ENCODE assay signal across 8 cellular contexts in genomic region chr1:46718727-46719622, GRCh38. TPM values are rescaled to one million over a fixed set of nuclear protein-coding genes. Genes with fewer than 3 reads are reported as not detected.
DNase-seq lines count a peak whose midpoint lies in the region; ATAC-seq and TF ChIP-seq lines count a peak whose summit lies in the region.

EFCAB14 (minus strand) TSS chr1:46719114; CDS start chr1:46718087, 1,027 bp downstream.

- ATAC-seq in HG03439 (IDR thresholded peaks at IDR 0.05; ENCODE audit: unreplicated experiment), result peak; percentile 98
- peak; percentile 99 for ATAC-seq in activated CD4-positive, alpha-beta T cell treated with anti-CD3 and anti-CD28 coated beads for 36 hours

- TF ChIP-seq CTCF in choroid plexus epithelial cell (conservative IDR thresholded peaks at IDR 0.05; ENCODE audit: low read depth, low read length) (no peak), kidney epithelial cell (IDR thresholded peaks at IDR 0.05; ENCODE audit: insufficient read depth, low read length, poor library complexity, severe bottlenecking) (no peak)

- H3K4me3 ChIP-seq in choroid plexus epithelial cell (ENCODE audit: low read depth, low read length) (peak within 1 kb of the TSS; percentile 91), kidney epithelial cell (ENCODE audit: low read depth, low read length) (peak within 1 kb of the TSS; percentile 78)

- peaks cover 25% of the 10 kb centered on the region for H3K36me3 Mint-ChIP-seq in activated CD4-positive, alpha-beta T cell treated with anti-CD3 and anti-CD28 coated beads for 36 hours (ENCODE audit: low read depth)

- H3K27me3 ChIP-seq in kidney epithelial cell (ENCODE audit: control insufficient read depth, insufficient read depth, low read length), result no peaks in the 10 kb centered on the region

- H3K36me3 ChIP-seq in kidney epithelial cell (ENCODE audit: control insufficient read depth, insufficient read depth, low read length), result peaks cover 2% of the 10 kb centered on the region

- peaks cover 35% of the 10 kb centered on the region for H3K4me1 Mint-ChIP-seq in activated CD4-positive, alpha-beta T cell treated with anti-CD3 and anti-CD28 coated beads for 36 hours

- DNase-seq in AML-193 (lab: John Stamatoyannopoulos, UW), result peak; percentile 80 to 82
- peak; percentile 95 for DNase-seq in NCI-H510A treated with DMSO at 0.1 percent for 48 hours (lab: John Stamatoyannopoulos, UW)
- DNase-seq in activated CD4-positive, alpha-beta T cell treated with anti-CD3 and anti-CD28 coated beads for 36 hours, result peak; percentile 99
- peak; percentile 91 for DNase-seq in choroid plexus epithelial cell (ENCODE audit: low read depth)
- DNase-seq in kidney epithelial cell (ENCODE audit: low read depth), result peak; percentile 71
- DNase-seq in stimulated activated CD4-positive, alpha-beta T cell treated with anti-CD3 and anti-CD28 coated beads, Interleukin-15, amount 100 ng/mL, for 48 hours (ENCODE audit: low read depth in 2 of 2), result peak; percentile 96 to 98

- intact Hi-C loops in activated CD4-positive, alpha-beta T cell treated with anti-CD3 and anti-CD28 coated beads for 36 hours (cut with DNase I, micrococcal nuclease), result loop anchor here (1.0 to 5.0 kb wide), 10 partner anchors 50 to 613 kb away; partner anchors contain the start of genes ATPAF1 (in 2 of the 2), MKNK1 (in 2 of the 2), MOB3C (in 2 of the 2) and CMPK1 (in 1 of the 2)

- H3K4me3 Mint-ChIP-seq in activated CD4-positive, alpha-beta T cell treated with anti-CD3 and anti-CD28 coated beads for 36 hours, result peak within 1 kb of the TSS; percentile 90

- H3K27ac Mint-ChIP-seq in activated CD4-positive, alpha-beta T cell treated with anti-CD3 and anti-CD28 coated beads for 36 hours, result peak within 1 kb of the TSS; percentile 87

- POLR2A ChIA-PET in activated CD4-positive, alpha-beta T cell treated with anti-CD3 and anti-CD28 coated beads for 36 hours (lab: Charles Lee), result interaction anchor here (0.5 kb wide), 1 partner anchor 13 kb away, joined by 3 read pairs; no protein-coding TSS in a partner anchor

- no peaks in the 10 kb centered on the region for H3K27me3 Mint-ChIP-seq in activated CD4-positive, alpha-beta T cell treated with anti-CD3 and anti-CD28 coated beads for 36 hours

- TF ChIP-seq POLR2A in GM19193 (IDR thresholded peaks at IDR 0.05; ENCODE audit: extremely low read depth, insufficient read depth, insufficient read length), result peak; percentile 87

- CTCF ChIA-PET in activated CD4-positive, alpha-beta T cell treated with anti-CD3 and anti-CD28 coated beads for 36 hours (lab: Charles Lee), result interaction anchor here (1.2 to 1.6 kb wide), 2 partner anchors 9 to 51 kb away, joined by 3 read pairs; partner anchors contain the start of gene ATPAF1

- no peaks in the 10 kb centered on the region for H3K9me3 Mint-ChIP-seq in activated CD4-positive, alpha-beta T cell treated with anti-CD3 and anti-CD28 coated beads for 36 hours (ENCODE audit: low read depth)

RNA-seq across cellular contexts. Expression of gene EFCAB14, which starts in this region (rescaled TPM):
- 10 to 100 TPM; 37.8 to 54.3 TPM for total RNA-seq in activated CD4-positive, alpha-beta T cell treated with anti-CD3 and anti-CD28 coated beads for 36 hours
- 57.3 and 64.4 TPM in 2 replicates for total RNA-seq in kidney epithelial cell

Comparison
In these comparisons a context has a peak if more than half of its experiments do, and no peak if none do; other contexts are left out.
1. Peak in every context shown above with its lines: DNase-seq, ATAC-seq and H3K4me3 ChIP-seq.